In the genomic region with DNA sequence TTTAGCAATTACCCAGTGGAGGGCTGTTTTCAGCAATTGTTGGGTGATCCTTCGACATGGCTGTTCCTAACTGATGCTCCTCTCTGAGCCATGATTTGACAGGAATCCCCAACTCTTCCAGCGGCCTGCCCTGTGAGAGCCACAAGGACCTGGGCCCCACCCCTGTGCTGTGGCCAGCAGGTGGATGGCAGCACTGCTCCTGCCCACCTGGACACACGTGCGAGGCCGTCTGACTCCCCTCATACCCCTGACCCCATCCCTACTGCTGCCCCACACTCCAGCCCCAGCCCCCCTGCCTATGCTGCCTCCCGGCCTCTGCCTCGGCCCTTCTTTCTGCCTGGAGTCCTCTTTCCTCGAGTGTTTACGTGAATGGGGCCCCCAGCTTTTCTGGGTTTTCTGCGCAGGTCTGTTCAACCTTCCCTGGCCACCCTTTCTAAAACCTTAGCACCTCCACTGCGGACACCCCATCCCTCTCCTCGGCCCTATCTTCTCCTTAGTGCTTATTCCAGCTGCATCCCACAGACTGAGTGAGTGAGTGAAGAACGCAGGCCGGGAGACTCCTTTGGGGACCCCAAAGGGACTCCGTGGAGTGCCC, we compare ENCODE assay signal across 14 cellular contexts.
DNase-seq lines count a peak whose midpoint lies in the region; ATAC-seq and TF ChIP-seq lines count a peak whose summit lies in the region.
"Had no signal": no experiment of that assay in that cellular context is flagged by ENCODE, and none has a peak within 500 bp of the region (broad histone marks: within the 10 kb centered on the region; RNA-seq: fewer than 3 reads in every experiment).

No MANE protein-coding gene starts in this region.

- no peaks in the 10 kb centered on the region for H3K36me3 ChIP-seq in IMR-90 (ENCODE audit: control insufficient read depth, insufficient read depth, low read length)

- H4K91ac ChIP-seq in IMR-90 (ENCODE audit: insufficient read depth, low read depth, low read length), result peak overlapping the region; percentile 15; the same call in 1 of the 2 replicates

- no peak overlapping the region for H2BK120ac ChIP-seq in IMR-90 (ENCODE audit: low read depth, low read length)

- H3K4me3 ChIP-seq in IMR-90 (ENCODE audit: insufficient read depth, low read depth, low read length), result no peak overlapping the region
- H3K4me3 ChIP-seq: GM23248 had no signal

- no peak for TF ChIP-seq CTCF in IMR-90 (conservative IDR thresholded peaks at IDR 0.05; ENCODE audit: low read depth, low read length)
- no peak for TF ChIP-seq CTCF in chondrocyte (IDR thresholded peaks at IDR 0.05)
- TF ChIP-seq CTCF in mesothelial cell of epicardium (IDR thresholded peaks at IDR 0.05; ENCODE audit: unreplicated experiment), result no peak

- H2AK9ac ChIP-seq in IMR-90 (replicated peaks; ENCODE audit: low read depth, low read length, poor library complexity), result no peak overlapping the region

- H3K27me3 ChIP-seq in IMR-90 (ENCODE audit: control insufficient read depth, insufficient read depth, low read length), result peaks cover 5% of the 10 kb centered on the region; the same call in 1 of the 2 replicates

- H3K9me3 Mint-ChIP-seq in chondrocyte (ENCODE audit: low read depth), result peaks cover 2% of the 10 kb centered on the region
- no peaks in the 10 kb centered on the region for H3K9me3 Mint-ChIP-seq in mesothelial cell of epicardium

- TF ChIP-seq POLR2A in IMR-90 (IDR thresholded peaks at IDR 0.05; ENCODE audit: low read depth, low read length), result no peak

- no peaks in the 10 kb centered on the region for H3K36me3 Mint-ChIP-seq in chondrocyte (ENCODE audit: low read depth)
- no peaks in the 10 kb centered on the region for H3K36me3 Mint-ChIP-seq in mesothelial cell of epicardium

- BruUV-seq in IMR-90 (replicated peaks; lab: Mats Ljungman, UMichigan), result no TSS peak

- H3K9me1 ChIP-seq in IMR-90 (ENCODE audit: insufficient read depth, low read length), result no peaks in the 10 kb centered on the region

- DNase-seq in IMR-90 (no peak), chondrocyte (ENCODE audit: low spot score) (peak; percentile 68), mesothelial cell of epicardium (ENCODE audit: low spot score in 2 of 2, unreplicated experiment in 2 of 2) (peak; percentile 10 to 22), sciatic nerve (ENCODE audit: low spot score) (peak; percentile 50), NOMO-1 treated with DMSO at 0.1 percent for 48 hours (lab: John Stamatoyannopoulos, UW; ENCODE audit: unreplicated experiment) (no peak), NCI-H1694 treated with DMSO at 0.1 percent for 48 hours (lab: John Stamatoyannopoulos, UW) (no peak), hippocampal formation (lab: John Stamatoyannopoulos, UW) (no peak)
- DNase-seq: AML-193, GM23248, NCI-H1092, NCI-H187, SHP77 treated with DMSO at 0.1 percent for 48 hours had no signal

- no peak for TF ChIP-seq RAD21 in IMR-90 (IDR thresholded peaks at IDR 0.05; ENCODE audit: low read length)

- no peak overlapping the region for H2AFZ ChIP-seq in IMR-90 (replicated peaks; ENCODE audit: low read length, poor library complexity)
- H2AFZ ChIP-seq: GM23248 had no signal

- CTCF ChIA-PET in IMR-90 (lab: Yijun Ruan, JAX), result no interaction called here

- POLR2A ChIA-PET in IMR-90 (lab: Charles Lee; ENCODE audit: unreplicated experiment), result no interaction called here

- H4K8ac ChIP-seq in IMR-90 (ENCODE audit: low read depth in 2 of 2, low read length in 2 of 2), result 0 out of 4 replicates have a peak overlapping the region, but pooled peaks of 1 of the 2 experiments have one; percentile 11

- H3K56ac ChIP-seq in IMR-90 (ENCODE audit: extremely low read depth, insufficient read depth, low read length), result no peak overlapping the region

- peak overlapping the region; percentile 17; the same call in 1 of the 2 replicates for H2BK20ac ChIP-seq in IMR-90 (ENCODE audit: low read depth, low read length)

- H3K27ac Mint-ChIP-seq in chondrocyte (ENCODE audit: unreplicated experiment) (no peak overlapping the region), mesothelial cell of epicardium (no peak overlapping the region)

- intact Hi-C loops in IMR-90 (cut with micrococcal nuclease), result no loop called here
- intact Hi-C loops in sciatic nerve (cut with DNase I), result no loop called here

- ATAC-seq in IMR-90 (ENCODE audit: low read depth), result no peak
- ATAC-seq in sciatic nerve, result no peak
- no peak for ATAC-seq in HG02870 (IDR thresholded peaks at IDR 0.05; ENCODE audit: unreplicated experiment)

- H3K4me3 Mint-ChIP-seq in chondrocyte (ENCODE audit: unreplicated experiment), result no peak overlapping the region
- H3K4me3 Mint-ChIP-seq in mesothelial cell of epicardium, result no peak overlapping the region

- H3K9ac ChIP-seq in IMR-90 (ENCODE audit: low read depth, low read length), result no peak overlapping the region
- H3K9ac ChIP-seq: GM23248, KMS-11 had no signal

- dilution Hi-C loops in IMR-90 (cut with HindIII; ENCODE audit: low sequenced_read_pairs, unreplicated experiment), result no loop called here

- 77% methylated on average over 7 of the region's 15 CpGs; no CpG with 5 or more reads in 1 of the 2 experiments for WGBS in IMR-90 (ENCODE audit: extremely low coverage in 2 of 2, insufficient read length in 1 of 2), 2 experiments

- no peak overlapping the region; the same call in 2 of the 3 replicates for H2BK15ac ChIP-seq in IMR-90 (ENCODE audit: low read depth, low read length)

- no peak overlapping the region for H3K23ac ChIP-seq in IMR-90 (ENCODE audit: low read depth, low read length)

- no peak overlapping the region; the same call in 1 of the 2 replicates for H3K18ac ChIP-seq in IMR-90 (ENCODE audit: low read depth, low read length)

- H3K4me1 Mint-ChIP-seq in chondrocyte (ENCODE audit: low read depth) (peaks cover 12% of the 10 kb centered on the region), mesothelial cell of epicardium (peaks cover 9% of the 10 kb centered on the region)

- peaks cover 18% of the 10 kb centered on the region for H3K4me1 ChIP-seq in IMR-90 (ENCODE audit: control insufficient read depth, insufficient read depth, low read length)

- peak overlapping the region; percentile 13; the same call in 1 of the 2 replicates for H2AK5ac ChIP-seq in IMR-90 (ENCODE audit: low read depth, low read length)

- no peaks in the 10 kb centered on the region for H3K9me3 ChIP-seq in IMR-90 (ENCODE audit: control insufficient read depth, insufficient read depth, low read length)

- H3K27me3 Mint-ChIP-seq in chondrocyte (ENCODE audit: low read depth) (peaks cover 13% of the 10 kb centered on the region), mesothelial cell of epicardium (ENCODE audit: low read depth) (peaks cover 16% of the 10 kb centered on the region)

- H3K27ac ChIP-seq in IMR-90 (ENCODE audit: insufficient read depth, low read length), result no peak overlapping the region; the same call in 1 of the 2 replicates
- H3K27ac ChIP-seq: GM23248, KMS-11 had no signal

- no peak overlapping the region for H3K14ac ChIP-seq in IMR-90 (replicated peaks; ENCODE audit: low read depth, low read length)

- in situ Hi-C loops in IMR-90 (cut with MboI; ENCODE audit: low sequenced_read_pairs), result no loop called here

- no peaks in the 10 kb centered on the region for H3K79me1 ChIP-seq in IMR-90 (ENCODE audit: low read depth in 1 of 2, low read length in 2 of 2)

- peak overlapping the region; percentile 18; the same call in 1 of the 2 replicates for H3K4ac ChIP-seq in IMR-90 (ENCODE audit: low read depth, low read length)

- no peak overlapping the region for H3K4me2 ChIP-seq in IMR-90 (ENCODE audit: low read depth, low read length)
- H3K4me2 ChIP-seq: KMS-11 had no signal

- H4K20me1 ChIP-seq in IMR-90 (ENCODE audit: insufficient read depth, low read length), result no peaks in the 10 kb centered on the region

- H4K5ac ChIP-seq in IMR-90 (ENCODE audit: low read depth, low read length), result peak overlapping the region; percentile 9; the same call in 1 of the 2 replicates

- H2BK5ac ChIP-seq in IMR-90 (ENCODE audit: low read depth, low read length, poor library complexity, severe bottlenecking), result no peak overlapping the region

TF ChIP-seq in IMR-90, 13 proteins besides CTCF, POLR2A, EP300 and RAD21:
- TF ChIP-seq SMC3 (IDR thresholded peaks at IDR 0.05; ENCODE audit: low read depth, low read length), result no peak
- no peak for TF ChIP-seq MAZ (IDR thresholded peaks at IDR 0.05; ENCODE audit: borderline replicate concordance, low read depth, low read length)

Comparison
In these comparisons a context has a peak if more than half of its experiments do, and no peak if none do; other contexts are left out.
1. DNase-seq: peak in chondrocyte (single experiment), mesothelial cell of epicardium (2 of 2) and sciatic nerve (single experiment); none in IMR-90 (single experiment), NOMO-1 treated with DMSO at 0.1 percent for 48 hours (single experiment), NCI-H1694 treated with DMSO at 0.1 percent for 48 hours (single experiment) and hippocampal formation (0 of 2).